ENCODE assay signal across 19 cellular contexts in genomic region chr10:49089152-49089788, GRCh38. TPM values are rescaled to one million over a fixed set of nuclear protein-coding genes. Genes with fewer than 3 reads are reported as not detected.
"Had no signal": no experiment of that assay in that cellular context is flagged by ENCODE, and none has a peak within 500 bp of the region (broad histone marks: within the 10 kb centered on the region; RNA-seq: fewer than 3 reads in every experiment).

No MANE protein-coding gene starts in this region.

- H3K4me1 Mint-ChIP-seq: T-cell had no signal

- DNase-seq: activated CD4-positive, alpha-beta memory T cell treated with anti-CD3 and anti-CD28 coated beads for 36 hours; activated naive CD4-positive, alpha-beta T cell; activated T-cell treated with anti-CD3 and anti-CD28 coated beads, Interleukin-2, amount 50 U/mL, for 4 hours; caudate nucleus; colonic mucosa; effector CD8-positive, alpha-beta T cell; hippocampal formation; kidney glomerular epithelial cell; nephron progenitor cell; stomach; T-cell; T1000 had no signal

- H3K27me3 Mint-ChIP-seq: activated CD4-positive, alpha-beta memory T cell treated with anti-CD3 and anti-CD28 coated beads for 36 hours had no signal

- H3K4me3 ChIP-seq: colonic mucosa, gastroesophageal sphincter, stomach, thyroid gland had no signal

- H3K4me3 Mint-ChIP-seq: activated CD4-positive, alpha-beta memory T cell treated with anti-CD3 and anti-CD28 coated beads for 36 hours; activated T-cell treated with anti-CD3 and anti-CD28 coated beads, Interleukin-2, amount 50 U/mL, for 4 hours; nephron progenitor cell; T-cell had no signal

- ATAC-seq: activated T-cell treated with anti-CD3 and anti-CD28 coated beads, Interleukin-2, amount 50 U/mL, for 4 hours; T-cell had no signal

- H3K27ac ChIP-seq: colonic mucosa, epithelial cell of prostate, gastroesophageal sphincter had no signal

- H3K4me1 ChIP-seq: colonic mucosa had no signal

- H3K27ac Mint-ChIP-seq: activated CD4-positive, alpha-beta memory T cell treated with anti-CD3 and anti-CD28 coated beads for 36 hours; nephron progenitor cell; T-cell had no signal

- H3K36me3 Mint-ChIP-seq: activated CD4-positive, alpha-beta memory T cell treated with anti-CD3 and anti-CD28 coated beads for 36 hours; T-cell had no signal

- H3K36me3 ChIP-seq: colonic mucosa, stomach, thyroid gland had no signal

- H3K27me3 ChIP-seq: colonic mucosa, gastroesophageal sphincter, stomach, thyroid gland had no signal

- H3K9me3 ChIP-seq: colonic mucosa, thyroid gland had no signal

RNA-seq across cellular contexts. Expression of gene FAM170B, which starts 44.6 kb away (rescaled TPM):
- total RNA-seq: activated CD4-positive, alpha-beta memory T cell treated with anti-CD3 and anti-CD28 coated beads for 36 hours; activated T-cell treated with anti-CD3 and anti-CD28 coated beads, Interleukin-2, amount 50 U/mL, for 4 hours; colonic mucosa; gastroesophageal sphincter; lung microvascular endothelial cell; mucosa of gallbladder; osteocyte; skeletal muscle tissue; stomach; thyroid gland had no signal
- polyA plus RNA-seq: stomach had no signal
